10 cellular contexts compared by ENCODE assay signal in the genomic region with DNA sequence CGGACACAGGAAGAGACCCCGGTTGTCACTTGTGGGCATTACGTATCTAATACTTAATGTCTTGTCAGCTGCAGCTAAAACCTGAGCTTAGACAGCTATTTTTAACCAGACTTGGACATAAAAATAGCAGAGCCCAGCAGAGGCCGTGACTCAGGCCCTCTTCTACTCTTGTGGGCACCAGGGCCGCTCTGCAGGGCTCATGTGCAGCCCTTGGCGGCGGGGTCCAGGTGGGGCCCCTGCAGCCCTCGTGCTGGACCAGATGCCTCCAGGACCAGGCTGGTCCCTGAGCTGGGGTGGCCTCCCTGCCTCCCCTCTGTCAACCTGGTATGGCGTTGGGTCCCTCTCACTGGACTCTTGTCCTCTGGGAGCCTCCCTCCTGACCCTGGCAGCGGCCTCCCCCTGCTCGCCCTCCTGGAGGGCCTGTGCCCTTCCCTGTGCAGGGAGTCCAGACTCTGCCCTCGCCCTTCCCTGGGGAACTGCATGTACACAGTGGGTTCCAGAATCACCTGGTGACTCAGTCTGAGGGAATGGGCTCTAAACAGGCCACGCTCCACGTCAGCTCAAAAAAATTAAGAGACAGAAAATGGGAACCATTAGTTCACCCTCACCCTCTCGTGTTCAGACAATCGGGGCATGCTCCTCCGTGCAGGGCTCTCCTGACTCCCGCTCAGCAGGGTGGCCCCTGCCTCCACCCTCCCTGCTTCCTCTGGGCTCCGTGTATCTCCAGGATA. TPM values are rescaled to one million over a fixed set of nuclear protein-coding genes. Genes with fewer than 3 reads are reported as not detected.
A peak's percentile ranks its signal among the peaks of the same experiment; 100 is the strongest.
DNase-seq lines count a peak whose midpoint lies in the region; ATAC-seq and FAIRE-seq lines count a peak whose summit lies in the region.
"Had no signal": no experiment of that assay in that cellular context is flagged by ENCODE, and none has a peak within 500 bp of the region (broad histone marks: within the 10 kb centered on the region; RNA-seq: fewer than 3 reads in every experiment).

No MANE protein-coding gene starts in this region.

- no peak for DNase-seq in Right ventricle myocardium inferior (ENCODE audit: missing footprints)
- DNase-seq in cardiac septum (ENCODE audit: low spot score): no peak
- DNase-seq in amniotic epithelial cell (ENCODE audit: low read depth): peak; percentile 73
- no peak for DNase-seq in left ventricle myocardium superior
- DNase-seq in GOT3 (lab: John Stamatoyannopoulos, UW): no peak
- no peak for DNase-seq in NCI-H2029 treated with DMSO at 0.1 percent for 48 hours (lab: John Stamatoyannopoulos, UW)
- DNase-seq in frontal cortex (ENCODE audit: low spot score in 2 of 2): no peak
- no peak for DNase-seq in stimulated activated CD4-positive, alpha-beta T cell treated with anti-CD3 and anti-CD28 coated beads, Interleukin-2, amount 100 ng/mL, for 24 hours
- DNase-seq: NCI-H510A; stimulated activated CD4-positive, alpha-beta T cell treated with anti-CD3 and anti-CD28 coated beads, Interleukin-4, amount 100 ng/mL, for 4 hours had no signal

- intact Hi-C loops in Right ventricle myocardium inferior (cut with DNase I): loop anchor here (5.0 kb wide), 1 partner anchor 111 kb away; no protein-coding TSS in a partner anchor
- intact Hi-C loops in cardiac septum (cut with DNase I): no loop called here
- intact Hi-C loops in left ventricle myocardium superior (cut with micrococcal nuclease): no loop called here

- ATAC-seq in Right ventricle myocardium inferior (peak; percentile 58), left ventricle myocardium superior (peak; percentile 83)

- no peak for FAIRE-seq in frontal cortex (lab: Jason Lieb, UNC)

RNA-seq across cellular contexts. Expression of a gene that starts 9.7 kb away (rescaled TPM):
- 1.3 TPM for total RNA-seq in Right ventricle myocardium inferior
- 1.5 TPM for total RNA-seq in cardiac septum
- 1.4 TPM for total RNA-seq in left ventricle myocardium superior
- total RNA-seq in frontal cortex: 271 TPM

RNA-seq across cellular contexts. Expression of a gene that starts 52.2 kb away (rescaled TPM):
- 57.0 TPM for total RNA-seq in Right ventricle myocardium inferior
- total RNA-seq in cardiac septum: 81.7 TPM
- 67.8 TPM for total RNA-seq in left ventricle myocardium superior
- total RNA-seq in frontal cortex: 83.2 TPM

Comparison
In these comparisons a context has a peak if more than half of its experiments do, and no peak if none do; other contexts are left out.
1. RNA of a gene that starts 9.7 kb away (total RNA-seq): 271 TPM in frontal cortex (single experiment); 1.5 TPM in cardiac septum (single experiment), 1.4 TPM in left ventricle myocardium superior (single experiment) and 1.3 TPM in Right ventricle myocardium inferior (single experiment); every median in the first group is over 100 times any median in the second.